ENCODE assay signal across 17 cellular contexts in the genomic region with DNA sequence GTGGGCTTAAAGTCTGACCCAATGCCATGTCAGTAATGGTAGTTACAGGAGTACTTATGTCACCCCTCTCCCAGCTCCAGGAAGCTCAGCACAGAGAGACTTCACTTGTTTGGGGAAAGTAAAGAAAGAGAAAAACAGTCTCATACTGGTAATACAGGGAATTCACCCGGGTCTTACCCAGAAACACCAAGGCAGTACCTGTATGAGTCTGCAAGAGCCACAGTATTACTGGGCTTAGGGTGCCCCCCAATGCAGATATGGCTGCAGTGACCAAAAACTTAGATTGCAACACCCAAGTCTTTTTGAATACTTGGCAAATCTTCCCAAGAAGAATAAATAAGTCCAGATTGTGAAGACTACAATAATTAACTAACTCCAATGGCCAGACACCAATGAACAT.
DNase-seq lines count a peak whose midpoint lies in the region; ATAC-seq lines count a peak whose summit lies in the region.
"Had no signal": no experiment of that assay in that cellular context is flagged by ENCODE, and none has a peak within 500 bp of the region (broad histone marks: within the 10 kb centered on the region; RNA-seq: fewer than 3 reads in every experiment).

No MANE protein-coding gene starts in this region.

- DNase-seq in activated effector memory CD4-positive, alpha-beta T cell treated with Interleukin-2 at 50 U/mL for 16 hours, result no peak
- DNase-seq in activated CD4-positive, alpha-beta T cell treated with anti-CD3 and anti-CD28 coated beads for 1 hour, result no peak
- DNase-seq in nucleus accumbens (lab: John Stamatoyannopoulos, UW), result no peak
- no peak for DNase-seq in activated T-helper 2 cell treated with anti-CD3 and anti-CD28 coated beads, Interferon-gamma antibody, Interleukin-2, Interleukin-4, amounts not matched to agents 10 μg/mL and 5 μg/mL and 100 μg/mL, durations not matched to agents 14 hours and 24 hours and 36 hours (ENCODE audit: low spot score)
- DNase-seq: activated CD8-positive, alpha-beta T cell treated with anti-CD3 and anti-CD28 coated beads for 36 hours; body of pancreas; DMS 273 treated with DMSO at 0.1 percent for 48 hours; NCI-H2107; small intestine; T-helper 9 cell had no signal

- no peaks in the 10 kb centered on the region for H3K4me1 Mint-ChIP-seq in activated T-helper 2 cell treated with anti-CD3 and anti-CD28 coated beads, Interferon-gamma antibody, Interleukin-2, Interleukin-4, amounts not matched to agents 10 μg/mL and 5 μg/mL and 100 μg/mL, durations not matched to agents 14 hours and 24 hours and 36 hours (ENCODE audit: low read depth)
- H3K4me1 Mint-ChIP-seq: GM23338 had no signal

- no peak overlapping the region for H3K27ac Mint-ChIP-seq in activated T-helper 2 cell treated with anti-CD3 and anti-CD28 coated beads, Interferon-gamma antibody, Interleukin-2, Interleukin-4, amounts not matched to agents 10 μg/mL and 5 μg/mL and 100 μg/mL, durations not matched to agents 14 hours and 24 hours and 36 hours
- H3K27ac Mint-ChIP-seq: activated CD8-positive, alpha-beta T cell treated with anti-CD3 and anti-CD28 coated beads for 36 hours; GM23338; stimulated activated naive CD8-positive, alpha-beta T cell treated with anti-CD3 and anti-CD28 coated beads, Interleukin-15, Interleukin-2, amounts not matched to agents 100 ng/mL and 50 ng/mL, for 24 hours had no signal

- no peaks in the 10 kb centered on the region for H3K36me3 Mint-ChIP-seq in activated T-helper 2 cell treated with anti-CD3 and anti-CD28 coated beads, Interferon-gamma antibody, Interleukin-2, Interleukin-4, amounts not matched to agents 10 μg/mL and 5 μg/mL and 100 μg/mL, durations not matched to agents 14 hours and 24 hours and 36 hours (ENCODE audit: low read depth)

- ATAC-seq in GM18502 (IDR thresholded peaks at IDR 0.05; ENCODE audit: poor library complexity, unreplicated experiment) (peak; percentile 94), GM19397 (IDR thresholded peaks at IDR 0.05; ENCODE audit: unreplicated experiment) (peak; percentile 52), HG02870 (IDR thresholded peaks at IDR 0.05; ENCODE audit: unreplicated experiment) (peak; percentile 98), HG03558 (IDR thresholded peaks at IDR 0.05; ENCODE audit: extremely low read depth, unreplicated experiment) (peak; percentile 67)
- ATAC-seq: activated CD8-positive, alpha-beta T cell treated with anti-CD3 and anti-CD28 coated beads for 36 hours; body of pancreas; GM23338; Right ventricle myocardium inferior had no signal

- H3K27me3 Mint-ChIP-seq in activated T-helper 2 cell treated with anti-CD3 and anti-CD28 coated beads, Interferon-gamma antibody, Interleukin-2, Interleukin-4, amounts not matched to agents 10 μg/mL and 5 μg/mL and 100 μg/mL, durations not matched to agents 14 hours and 24 hours and 36 hours (ENCODE audit: low read depth), result no peaks in the 10 kb centered on the region
- H3K27me3 Mint-ChIP-seq: activated CD8-positive, alpha-beta T cell treated with anti-CD3 and anti-CD28 coated beads for 36 hours; stimulated activated naive CD8-positive, alpha-beta T cell treated with anti-CD3 and anti-CD28 coated beads, Interleukin-15, Interleukin-2, amounts not matched to agents 100 ng/mL and 50 ng/mL, for 24 hours had no signal

- H3K4me3 Mint-ChIP-seq in activated T-helper 2 cell treated with anti-CD3 and anti-CD28 coated beads, Interferon-gamma antibody, Interleukin-2, Interleukin-4, amounts not matched to agents 10 μg/mL and 5 μg/mL and 100 μg/mL, durations not matched to agents 14 hours and 24 hours and 36 hours (ENCODE audit: low read depth), result no peak overlapping the region
- H3K4me3 Mint-ChIP-seq: activated CD8-positive, alpha-beta T cell treated with anti-CD3 and anti-CD28 coated beads for 36 hours; GM23338; stimulated activated naive CD8-positive, alpha-beta T cell treated with anti-CD3 and anti-CD28 coated beads, Interleukin-15, Interleukin-2, amounts not matched to agents 100 ng/mL and 50 ng/mL, for 24 hours had no signal

- peaks cover 24% of the 10 kb centered on the region for H3K9me3 Mint-ChIP-seq in activated T-helper 2 cell treated with anti-CD3 and anti-CD28 coated beads, Interferon-gamma antibody, Interleukin-2, Interleukin-4, amounts not matched to agents 10 μg/mL and 5 μg/mL and 100 μg/mL, durations not matched to agents 14 hours and 24 hours and 36 hours
- H3K9me3 Mint-ChIP-seq: GM23338 had no signal

- intact Hi-C loops in activated T-helper 2 cell treated with anti-CD3 and anti-CD28 coated beads, Interferon-gamma antibody, Interleukin-2, Interleukin-4, amounts not matched to agents 10 μg/mL and 5 μg/mL and 100 μg/mL, durations not matched to agents 14 hours and 24 hours and 36 hours (cut with micrococcal nuclease), result no loop called here
